Comparison of ENCODE assay signal across 8 cellular contexts in the genomic region with DNA sequence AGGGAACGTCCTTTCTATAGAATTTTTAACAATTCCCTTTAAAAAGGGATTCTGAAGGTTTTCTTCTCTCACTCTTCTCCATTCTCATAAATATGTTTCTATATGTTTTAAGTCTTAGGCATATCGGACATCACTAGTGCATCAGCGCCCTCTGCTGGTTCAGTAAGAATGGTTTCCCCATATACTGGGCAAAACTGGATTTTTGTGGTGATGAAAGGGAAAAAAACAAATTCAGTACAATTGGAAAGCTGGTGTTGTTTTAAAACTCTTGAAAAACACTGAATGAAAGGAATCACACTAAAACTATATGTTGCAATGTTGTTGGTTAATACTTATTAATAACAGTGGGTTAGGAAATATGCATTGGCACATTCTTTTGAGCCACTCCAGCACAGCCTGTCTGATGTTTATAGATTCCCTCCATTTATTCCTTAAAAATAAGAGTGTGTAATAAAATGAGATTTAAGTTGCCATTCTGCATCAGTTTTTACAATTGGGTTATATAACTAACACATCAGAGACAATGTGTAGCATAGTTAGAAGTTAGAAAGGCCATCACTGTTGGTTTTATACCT. TPM values are rescaled to one million over a fixed set of nuclear protein-coding genes. Genes with fewer than 3 reads are reported as not detected.
DNase-seq lines count a peak whose midpoint lies in the region; ATAC-seq and TF ChIP-seq lines count a peak whose summit lies in the region.

No MANE protein-coding gene starts in this region.

- DNase-seq in DMS 273 treated with DMSO at 0.1 percent for 48 hours (lab: John Stamatoyannopoulos, UW), result peak; percentile 2
- peak; percentile 75 for DNase-seq in KBM-7
- peak; percentile 46 to 49 for DNase-seq in PC-9
- peak; percentile 33 for DNase-seq in activated T-cell treated with anti-CD3 and anti-CD28 coated beads for 48 hours (ENCODE audit: low read depth)
- DNase-seq in fibroblast of lung (ENCODE audit: low read depth in 2 of 2), result peak; percentile 71 to 91
- peak; percentile 75 to 85 for DNase-seq in suprapubic skin (ENCODE audit: low spot score in 2 of 2)

- no TSS peak for BruUV-seq in PC-9 (replicated peaks; lab: Mats Ljungman, UMichigan)

- ATAC-seq in GM21515 (IDR thresholded peaks at IDR 0.05; ENCODE audit: unreplicated experiment), result peak; percentile 85

- CTCF ChIA-PET in PC-9 (lab: Charles Lee), result no interaction called here

- peaks cover 4% of the 10 kb centered on the region; the same call in 1 of the 2 replicates for H4K20me1 ChIP-seq in PC-9 (ENCODE audit: insufficient read depth)
- no peaks in the 10 kb centered on the region for H4K20me1 ChIP-seq in fibroblast of lung (ENCODE audit: control insufficient read depth, extremely low read depth, insufficient read depth, low read length)

- 0 out of 2 replicates have a peak, but pooled peaks cover 3% of the 10 kb centered on the region for H3K79me2 ChIP-seq in PC-9 (ENCODE audit: low read depth)
- no peaks in the 10 kb centered on the region for H3K79me2 ChIP-seq in fibroblast of lung (ENCODE audit: control insufficient read depth, insufficient read depth, low read length)

- TF ChIP-seq EP300 in suprapubic skin (IDR thresholded peaks at IDR 0.05), result no peak

- TF ChIP-seq POLR2A in suprapubic skin (IDR thresholded peaks at IDR 0.05), result no peak

- no peaks in the 10 kb centered on the region for H3F3A ChIP-seq in PC-9 (ENCODE audit: insufficient read depth, low read depth)

- peak; percentile 94 for TF ChIP-seq CTCF in PC-9 (conservative IDR thresholded peaks at IDR 0.05)
- peak; percentile 76 to 78 for TF ChIP-seq CTCF in fibroblast of lung (conservative IDR thresholded peaks at IDR 0.05 in 1 of 2, IDR thresholded peaks at IDR 0.05 in 1 of 2; ENCODE audit: low read depth in 1 of 2, low read length in 2 of 2)
- peak; percentile 79 for TF ChIP-seq CTCF in neutrophil (IDR thresholded peaks at IDR 0.05)
- TF ChIP-seq CTCF in suprapubic skin (IDR thresholded peaks at IDR 0.05), result peak; percentile 64 to 65

- no peak overlapping the region for H3K4me3 ChIP-seq in PC-9
- no peak overlapping the region for H3K4me3 ChIP-seq in fibroblast of lung (replicated peaks in 1 of 4; ENCODE audit: control extremely low read depth in 1 of 4, insufficient read depth in 1 of 4, low read depth in 3 of 4, low read length in 4 of 4)
- no peak overlapping the region for H3K4me3 ChIP-seq in neutrophil (ENCODE audit: low read depth in 1 of 2, low read length in 1 of 2)
- no peak overlapping the region for H3K4me3 ChIP-seq in suprapubic skin

- H3K27me3 ChIP-seq in PC-9 (ENCODE audit: insufficient read depth, low read depth), result no peaks in the 10 kb centered on the region
- no peaks in the 10 kb centered on the region for H3K27me3 ChIP-seq in fibroblast of lung (ENCODE audit: control insufficient read depth, insufficient read depth, low read length)
- no peaks in the 10 kb centered on the region for H3K27me3 ChIP-seq in neutrophil
- no peaks in the 10 kb centered on the region for H3K27me3 ChIP-seq in suprapubic skin

- in situ Hi-C loops in KBM-7 (cut with MboI; ENCODE audit: low pct_unique_long_range_greater_than_20kb, low sequenced_read_pairs), result loop anchor here (25.0 kb wide), 1 partner anchor 147 kb away; no protein-coding TSS in a partner anchor

- H3K27ac ChIP-seq in PC-9, result no peak overlapping the region
- no peak overlapping the region for H3K27ac ChIP-seq in fibroblast of lung (ENCODE audit: insufficient read depth, low read length)
- H3K27ac ChIP-seq in neutrophil, result no peak overlapping the region
- H3K27ac ChIP-seq in suprapubic skin, result no peak overlapping the region

- H3K4me1 ChIP-seq in PC-9 (replicated peaks; ENCODE audit: insufficient read depth) (no peaks in the 10 kb centered on the region), fibroblast of lung (ENCODE audit: control insufficient read depth, extremely low read depth, insufficient read depth, low read length) (no peaks in the 10 kb centered on the region), neutrophil (ENCODE audit: control insufficient read depth in 1 of 2, insufficient read depth in 1 of 2, low read depth in 1 of 2, low read length in 1 of 2) (peaks cover 4 to 5% of the 10 kb centered on the region in 2 experiments), suprapubic skin (no peaks in the 10 kb centered on the region)

- H3K9me3 ChIP-seq in PC-9 (ENCODE audit: insufficient read depth, low read depth) (no peaks in the 10 kb centered on the region), fibroblast of lung (ENCODE audit: control insufficient read depth, insufficient read depth, low read depth, low read length) (no peaks in the 10 kb centered on the region), neutrophil (no peaks in the 10 kb centered on the region), suprapubic skin (no peaks in the 10 kb centered on the region)

- intact Hi-C loops in PC-9 (cut with micrococcal nuclease; ENCODE audit: unreplicated experiment), result loop anchor here (1.0 to 5.0 kb wide), 5 partner anchors 149 to 712 kb away; no protein-coding TSS in a partner anchor

- no peak overlapping the region for H3K9ac ChIP-seq in fibroblast of lung (ENCODE audit: insufficient read depth, low read length)

- H3K4me2 ChIP-seq in PC-9, result no peak overlapping the region
- no peak overlapping the region for H3K4me2 ChIP-seq in fibroblast of lung (ENCODE audit: extremely low read depth, insufficient read depth, low read length)

- H3K9me2 ChIP-seq in PC-9 (ENCODE audit: insufficient read depth), result no peaks in the 10 kb centered on the region

- WGBS in suprapubic skin, result 5% methylated on average over 3 of the region's 3 CpGs

- H2AFZ ChIP-seq in PC-9 (no peak overlapping the region), fibroblast of lung (ENCODE audit: low read length) (no peak overlapping the region)

- POLR2A ChIA-PET in PC-9 (lab: Charles Lee; ENCODE audit: unreplicated experiment), result no interaction called here

- H3K36me3 ChIP-seq in PC-9 (ENCODE audit: low read depth) (peaks cover 13% of the 10 kb centered on the region), fibroblast of lung (ENCODE audit: control insufficient read depth, insufficient read depth, low read length) (no peaks in the 10 kb centered on the region), neutrophil (peaks cover 7% of the 10 kb centered on the region), suprapubic skin (peaks cover 11% of the 10 kb centered on the region)

RNA-seq across cellular contexts. Expression of gene CWC27, which starts 15.8 kb away (rescaled TPM):
- total RNA-seq in PC-9 (2021), result 17.1 and 24.1 TPM in 2 replicates
- 16.9 and 17.3 TPM in 2 replicates for total RNA-seq in fibroblast of lung
- polyA plus RNA-seq in fibroblast of lung, result 37.2 and 37.5 TPM in 2 replicates
- polyA plus RNA-seq in fibroblast of lung (2012), result 29.5 TPM in 2 replicates
- polyA minus RNA-seq in fibroblast of lung (ENCODE audit: low replicate concordance), result 9.0 and 11.6 TPM in 2 replicates
- total RNA-seq in suprapubic skin, result 10 to 100 TPM in 2 of 4 donors, 1 to 10 TPM in 2; 6.4 to 17.8 (median 13.0) TPM

RNA-seq across cellular contexts. Expression of gene SREK1IP1, which starts 16.0 kb away (rescaled TPM):
- total RNA-seq in PC-9 (2021) (10.9 and 12.8 TPM in 2 replicates), fibroblast of lung (9.5 and 13.5 TPM in 2 replicates), suprapubic skin (10 to 100 TPM; 10.5 to 17.5 (median 11.4) TPM)
- polyA plus RNA-seq in fibroblast of lung, result 6.5 and 6.9 TPM in 2 replicates
- 10.0 and 10.1 TPM in 2 replicates for polyA plus RNA-seq in fibroblast of lung (2012)
- 1.7 and 1.8 TPM in 2 replicates for polyA minus RNA-seq in fibroblast of lung (ENCODE audit: low replicate concordance)

Comparison
In these comparisons a context has a peak if more than half of its experiments do, and no peak if none do; other contexts are left out.
1. DNase-seq: peak in every context shown above with its lines; median percentile 81 in fibroblast of lung; 80 in suprapubic skin; 75 in KBM-7; 48 in PC-9; 33 in activated T-cell treated with anti-CD3 and anti-CD28 coated beads for 48 hours; 2 in DMS 273 treated with DMSO at 0.1 percent for 48 hours.